ENCODE assay signal across 17 cellular contexts in genomic region chr3:34351857-34352545, GRCh38.
DNase-seq lines count a peak whose midpoint lies in the region; ATAC-seq lines count a peak whose summit lies in the region.
"Had no signal": no experiment of that assay in that cellular context is flagged by ENCODE, and none has a peak within 500 bp of the region (broad histone marks: within the 10 kb centered on the region; RNA-seq: fewer than 3 reads in every experiment).

No MANE protein-coding gene starts in this region.

- no peak overlapping the region for H3K23ac ChIP-seq in mesendoderm (ENCODE audit: low read length)

- H3K79me1 ChIP-seq in mesendoderm (ENCODE audit: low read length) = no peaks in the 10 kb centered on the region

- no peak overlapping the region for H3K56ac ChIP-seq in mesendoderm (ENCODE audit: low read length)

- no peak overlapping the region for H2AK5ac ChIP-seq in mesendoderm (ENCODE audit: low read length)

- ATAC-seq in HG02588 (IDR thresholded peaks at IDR 0.05; ENCODE audit: unreplicated experiment) (no peak), T-helper 17 cell (no peak)

- WGBS in mesendoderm (ENCODE audit: extremely low coverage, insufficient coverage, low lambda C conversion rate) = no CpG with 5 or more reads among the region's 4 CpGs

- no peaks in the 10 kb centered on the region for H3K36me3 Mint-ChIP-seq in activated CD4-positive, alpha-beta T cell treated with anti-CD3 and anti-CD28 coated beads, Interleukin-2, amount 10 ng/mL, durations not matched to agents 24 days and 14 days (ENCODE audit: low read depth)
- H3K36me3 Mint-ChIP-seq in T-helper 17 cell (ENCODE audit: low read depth) = no peaks in the 10 kb centered on the region
- H3K36me3 Mint-ChIP-seq: CD8-positive, alpha-beta memory T cell had no signal

- peaks cover 2% of the 10 kb centered on the region for H3K4me1 ChIP-seq in mesendoderm (ENCODE audit: control insufficient read depth, low read depth, low read length)
- H3K4me1 ChIP-seq in effector memory CD4-positive, alpha-beta T cell (ENCODE audit: control insufficient read depth, insufficient read depth, low read length, poor library complexity, severe bottlenecking) = no peaks in the 10 kb centered on the region

- no peak overlapping the region for H4K5ac ChIP-seq in mesendoderm (ENCODE audit: low read length)

- no peak overlapping the region for H3K4me2 ChIP-seq in mesendoderm (ENCODE audit: low read length)

- H3K79me2 ChIP-seq in mesendoderm (ENCODE audit: control insufficient read depth, insufficient read depth, low read length) = no peaks in the 10 kb centered on the region

- no peaks in the 10 kb centered on the region for H3K4me1 Mint-ChIP-seq in activated CD4-positive, alpha-beta T cell treated with anti-CD3 and anti-CD28 coated beads, Interleukin-2, amount 10 ng/mL, durations not matched to agents 24 days and 14 days
- H3K4me1 Mint-ChIP-seq in T-helper 17 cell = no peaks in the 10 kb centered on the region
- H3K4me1 Mint-ChIP-seq: CD8-positive, alpha-beta memory T cell had no signal

- peak; percentile 27 for DNase-seq in activated CD4-positive, alpha-beta T cell treated with anti-CD3 and anti-CD28 coated beads, Interleukin-2, amount 10 ng/mL, durations not matched to agents 24 days and 14 days
- no peak for DNase-seq in activated CD4-positive, alpha-beta T cell treated with anti-CD3 and anti-CD28 coated beads, Interleukin-2, amount 50 U/mL, for 4 hours
- DNase-seq in OCI-M1 (lab: John Stamatoyannopoulos, UW) = peak; percentile 9
- peak; percentile 86 for DNase-seq in mesendoderm
- no peak for DNase-seq in effector memory CD4-positive, alpha-beta T cell
- DNase-seq in T-helper 17 cell = no peak
- DNase-seq: AML-193; CD8-positive, alpha-beta memory T cell; DMS 273 treated with DMSO at 0.1 percent for 48 hours; MV-4-11; NCI-H1436; NCI-H2081 treated with DMSO at 0.1 percent for 48 hours; NCI-H446; NCI-H774; SHP77 treated with DMSO at 0.1 percent for 48 hours; SW 1271 had no signal

- H3K9me3 ChIP-seq in effector memory CD4-positive, alpha-beta T cell (ENCODE audit: control insufficient read depth, low read length) = no peaks in the 10 kb centered on the region
- H3K9me3 ChIP-seq in T-helper 17 cell (ENCODE audit: control insufficient read depth, low read length, poor library complexity, severe bottlenecking) = no peaks in the 10 kb centered on the region

- H2BK15ac ChIP-seq in mesendoderm (replicated peaks; ENCODE audit: low read depth) = no peak overlapping the region

- no peaks in the 10 kb centered on the region for H3K27me3 Mint-ChIP-seq in activated CD4-positive, alpha-beta T cell treated with anti-CD3 and anti-CD28 coated beads, Interleukin-2, amount 10 ng/mL, durations not matched to agents 24 days and 14 days
- no peaks in the 10 kb centered on the region for H3K27me3 Mint-ChIP-seq in T-helper 17 cell

- no peaks in the 10 kb centered on the region for H3K36me3 ChIP-seq in mesendoderm (ENCODE audit: control insufficient read depth, insufficient read depth, low read length)
- H3K36me3 ChIP-seq in effector memory CD4-positive, alpha-beta T cell (ENCODE audit: control insufficient read depth, insufficient read depth, low read length) = no peaks in the 10 kb centered on the region

- no peak overlapping the region for H3K18ac ChIP-seq in mesendoderm (ENCODE audit: low read length)

- H3K27me3 ChIP-seq in mesendoderm (ENCODE audit: insufficient read depth, low read length, poor library complexity) = no peaks in the 10 kb centered on the region
- no peaks in the 10 kb centered on the region for H3K27me3 ChIP-seq in effector memory CD4-positive, alpha-beta T cell (replicated peaks; ENCODE audit: control insufficient read depth, insufficient read depth, low read length, poor library complexity, severe bottlenecking)

- no peak overlapping the region for H3K9ac ChIP-seq in mesendoderm (ENCODE audit: low read length)

- no peak overlapping the region for H3K27ac ChIP-seq in mesendoderm (ENCODE audit: low read depth, low read length)
- no peak overlapping the region for H3K27ac ChIP-seq in effector memory CD4-positive, alpha-beta T cell (ENCODE audit: insufficient read depth, low read length, poor library complexity, severe bottlenecking)

- no peak overlapping the region for H3K4me3 Mint-ChIP-seq in activated CD4-positive, alpha-beta T cell treated with anti-CD3 and anti-CD28 coated beads, Interleukin-2, amount 10 ng/mL, durations not matched to agents 24 days and 14 days
- no peak overlapping the region for H3K4me3 Mint-ChIP-seq in T-helper 17 cell
- H3K4me3 Mint-ChIP-seq: CD8-positive, alpha-beta memory T cell had no signal

- no peak overlapping the region for H3K4me3 ChIP-seq in mesendoderm (ENCODE audit: low read length)
- no peak overlapping the region for H3K4me3 ChIP-seq in effector memory CD4-positive, alpha-beta T cell (ENCODE audit: insufficient read depth, low read depth, low read length, poor library complexity, severe bottlenecking)

- H3K9me3 Mint-ChIP-seq in activated CD4-positive, alpha-beta T cell treated with anti-CD3 and anti-CD28 coated beads, Interleukin-2, amount 10 ng/mL, durations not matched to agents 24 days and 14 days = no peaks in the 10 kb centered on the region
- H3K9me3 Mint-ChIP-seq: CD8-positive, alpha-beta memory T cell had no signal

- H2BK5ac ChIP-seq in mesendoderm (ENCODE audit: low read length) = no peak overlapping the region

- no peak overlapping the region for H2BK120ac ChIP-seq in mesendoderm (ENCODE audit: low read depth, low read length)

- no peak overlapping the region for H3K4ac ChIP-seq in mesendoderm (ENCODE audit: low read depth, low read length)

- H4K8ac ChIP-seq in mesendoderm (ENCODE audit: low read depth, low read length) = no peak overlapping the region

- intact Hi-C loops in activated CD4-positive, alpha-beta T cell treated with anti-CD3 and anti-CD28 coated beads, Interleukin-2, amount 10 ng/mL, durations not matched to agents 24 days and 14 days (cut with micrococcal nuclease) = no loop called here

- no peak overlapping the region for H3K27ac Mint-ChIP-seq in activated CD4-positive, alpha-beta T cell treated with anti-CD3 and anti-CD28 coated beads, Interleukin-2, amount 10 ng/mL, durations not matched to agents 24 days and 14 days
- H3K27ac Mint-ChIP-seq in T-helper 17 cell = no peak overlapping the region
- H3K27ac Mint-ChIP-seq: CD8-positive, alpha-beta memory T cell had no signal

Comparison
In these comparisons a context has a peak if more than half of its experiments do, and no peak if none do; other contexts are left out.
1. DNase-seq: peak in activated CD4-positive, alpha-beta T cell treated with anti-CD3 and anti-CD28 coated beads, Interleukin-2, amount 10 ng/mL, durations not matched to agents 24 days and 14 days (single experiment), OCI-M1 (single experiment) and mesendoderm (single experiment); none in activated CD4-positive, alpha-beta T cell treated with anti-CD3 and anti-CD28 coated beads, Interleukin-2, amount 50 U/mL, for 4 hours (0 of 2), effector memory CD4-positive, alpha-beta T cell (0 of 3) and T-helper 17 cell (0 of 3).